In the genomic region with DNA sequence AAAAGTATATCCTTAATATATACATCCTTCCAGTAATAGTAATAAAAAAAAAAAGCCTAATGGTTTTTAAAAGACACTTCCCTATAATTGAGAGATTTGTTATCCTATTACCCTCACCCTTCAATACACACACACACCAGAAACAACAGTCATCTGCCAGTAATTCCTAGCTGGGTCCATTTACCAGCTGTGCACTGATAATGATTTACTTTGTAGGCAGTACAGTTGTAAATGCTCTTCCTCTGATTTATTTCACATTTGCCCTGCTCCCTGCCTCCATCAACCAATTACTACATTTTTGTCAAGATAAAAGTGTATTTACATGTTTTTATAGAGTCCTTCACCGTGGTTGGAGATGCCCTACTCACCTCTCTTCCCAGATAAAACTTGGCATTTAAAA, we compare ENCODE assay signal across 11 cellular contexts. TPM values are rescaled to one million over a fixed set of nuclear protein-coding genes. Genes with fewer than 3 reads are reported as not detected.
DNase-seq lines count a peak whose midpoint lies in the region; ATAC-seq, FAIRE-seq and TF ChIP-seq lines count a peak whose summit lies in the region.
"Had no signal": no experiment of that assay in that cellular context is flagged by ENCODE, and none has a peak within 500 bp of the region (broad histone marks: within the 10 kb centered on the region; RNA-seq: fewer than 3 reads in every experiment).

No MANE protein-coding gene starts in this region.

- H3K27me3 Mint-ChIP-seq in MCF 10A (ENCODE audit: insufficient read depth, unreplicated experiment) (no peaks in the 10 kb centered on the region), WTC11 (ENCODE audit: low read depth) (no peaks in the 10 kb centered on the region)
- H3K27me3 Mint-ChIP-seq: activated CD4-positive, alpha-beta memory T cell treated with anti-CD3 and anti-CD28 coated beads, Interleukin-2, amount 10 ng/mL, durations not matched to agents 7 days and 5 days; stimulated activated memory B cell treated with anti-CD40 and anti-IgM and Interleukin-4, amounts not matched to agents 10 μg/mL and 1 μg/mL and 100 μg/mL, for 72 hours had no signal

- H3K36me3 ChIP-seq in mammary epithelial cell (ENCODE audit: insufficient read depth, low read length) (peaks cover 30% of the 10 kb centered on the region), right lobe of liver (peaks cover 3 to 31% (median 21%) of the 10 kb centered on the region in 4 donors), thyroid gland (peaks cover 23 to 25% of the 10 kb centered on the region in 2 donors)

- H3K9me3 ChIP-seq in mammary epithelial cell (replicated peaks; ENCODE audit: insufficient read depth, low read length) (no peaks in the 10 kb centered on the region), right lobe of liver (no peaks in the 10 kb centered on the region), thyroid gland (no peaks in the 10 kb centered on the region)

- POLR2A ChIA-PET in MCF 10A (lab: Yijun Ruan, JAX): interaction anchor here (0.6 to 1.0 kb wide), 2 partner anchors 39 to 311 kb away, joined by 3 to 4 read pairs; no protein-coding TSS in a partner anchor
- POLR2A ChIA-PET in WTC11 (lab: Charles Lee): interaction anchor here (1.0 kb wide), 2 partner anchors 10 to 34 kb away, joined by 3 to 4 read pairs; no protein-coding TSS in a partner anchor

- H3K27me3 ChIP-seq in mammary epithelial cell (ENCODE audit: insufficient read depth, low read length) (no peaks in the 10 kb centered on the region), right lobe of liver (no peaks in the 10 kb centered on the region), thyroid gland (no peaks in the 10 kb centered on the region)

- H3K79me2 ChIP-seq in mammary epithelial cell (ENCODE audit: insufficient read depth, low read length): peaks cover 65% of the 10 kb centered on the region

- H3K4me1 ChIP-seq in mammary epithelial cell (ENCODE audit: insufficient read depth, low read length): peaks cover 14% of the 10 kb centered on the region
- H3K4me1 ChIP-seq in right lobe of liver: peaks cover 0 to 58% (median 27%) of the 10 kb centered on the region in 4 donors
- H3K4me1 ChIP-seq in thyroid gland: peaks cover 45 to 67% of the 10 kb centered on the region in 2 donors

- H3K4me2 ChIP-seq in mammary epithelial cell (ENCODE audit: insufficient read depth, low read depth, low read length): no peak overlapping the region

- in situ Hi-C loops in mammary epithelial cell (cut with MboI; ENCODE audit: low sequenced_read_pairs in 2 of 2): no loop called here

- ATAC-seq in WTC11: no peak
- peak; percentile 40 to 75 (median 72) for ATAC-seq in right lobe of liver
- ATAC-seq: stimulated activated memory B cell treated with anti-CD40 and anti-IgM and Interleukin-4, amounts not matched to agents 10 μg/mL and 1 μg/mL and 100 μg/mL, for 72 hours had no signal

- CTCF ChIA-PET in MCF 10A (lab: Yijun Ruan, JAX) (interaction anchor here (0.7 to 5.3 kb wide), 2 partner anchors 10 to 39 kb away, joined by 3 to 32 read pairs; no protein-coding TSS in a partner anchor), mammary epithelial cell (lab: Charles Lee; ENCODE audit: low non-redundant PET) (no interaction called here), WTC11 (lab: Charles Lee) (interaction anchor here (1.4 kb wide), 1 partner anchor 313 kb away, joined by 4 read pairs; no protein-coding TSS in a partner anchor)

- BruUV-seq in MCF 10A (replicated peaks; lab: Mats Ljungman, UMichigan) (no TSS peak), mammary epithelial cell (replicated peaks; lab: Mats Ljungman, UMichigan) (no TSS peak)

- DNase-seq in MCF 10A (ENCODE audit: unreplicated experiment): no peak
- DNase-seq in mammary epithelial cell: no peak
- no peak for DNase-seq in WTC11 (ENCODE audit: low spot score)
- no peak for DNase-seq in right lobe of liver
- no peak for DNase-seq in thyroid gland
- no peak for DNase-seq in epidermal melanocyte (ENCODE audit: insufficient read length, low spot score)
- no peak for DNase-seq in GM19239 (ENCODE audit: insufficient read length, low spot score)
- no peak for DNase-seq in NCI-H1436 (lab: John Stamatoyannopoulos, UW)
- DNase-seq: activated CD4-positive, alpha-beta memory T cell treated with anti-CD3 and anti-CD28 coated beads, Interleukin-2, amount 10 ng/mL, durations not matched to agents 7 days and 5 days; NCI-H1105 treated with DMSO at 0.1 percent for 48 hours had no signal

- H3K27ac Mint-ChIP-seq in MCF 10A (ENCODE audit: low read depth, unreplicated experiment): peak overlapping the region; percentile 90
- H3K27ac Mint-ChIP-seq in WTC11: 0 out of 2 replicates have a peak overlapping the region, but pooled peaks have one; percentile 2
- H3K27ac Mint-ChIP-seq: activated CD4-positive, alpha-beta memory T cell treated with anti-CD3 and anti-CD28 coated beads, Interleukin-2, amount 10 ng/mL, durations not matched to agents 7 days and 5 days; stimulated activated memory B cell treated with anti-CD40 and anti-IgM and Interleukin-4, amounts not matched to agents 10 μg/mL and 1 μg/mL and 100 μg/mL, for 72 hours had no signal

- H3K4me3 Mint-ChIP-seq in MCF 10A (ENCODE audit: unreplicated experiment): peak overlapping the region; percentile 11
- H3K4me3 Mint-ChIP-seq in WTC11: no peak overlapping the region
- H3K4me3 Mint-ChIP-seq: activated CD4-positive, alpha-beta memory T cell treated with anti-CD3 and anti-CD28 coated beads, Interleukin-2, amount 10 ng/mL, durations not matched to agents 7 days and 5 days; stimulated activated memory B cell treated with anti-CD40 and anti-IgM and Interleukin-4, amounts not matched to agents 10 μg/mL and 1 μg/mL and 100 μg/mL, for 72 hours had no signal

- TF ChIP-seq POLR2A in right lobe of liver (IDR thresholded peaks at IDR 0.05) (no peak), thyroid gland (IDR thresholded peaks at IDR 0.05) (no peak)

- intact Hi-C loops in MCF 10A (cut with micrococcal nuclease): no loop called here
- intact Hi-C loops in mammary epithelial cell (cut with micrococcal nuclease): no loop called here
- intact Hi-C loops in right lobe of liver (cut with DNase I): no loop called here
- intact Hi-C loops in thyroid gland (cut with DNase I): no loop called here

- H3K27ac ChIP-seq in mammary epithelial cell (ENCODE audit: insufficient read depth, low read depth, low read length): no peak overlapping the region
- H3K27ac ChIP-seq in right lobe of liver: peak overlapping the region; percentile 86 to 98 (median 94)
- peak overlapping the region; percentile 4 to 95 (median 32) for H3K27ac ChIP-seq in thyroid gland

- H3K4me1 Mint-ChIP-seq in MCF 10A (ENCODE audit: insufficient read depth, unreplicated experiment) (peaks cover 51% of the 10 kb centered on the region), WTC11 (peaks cover 39% of the 10 kb centered on the region)
- H3K4me1 Mint-ChIP-seq: activated CD4-positive, alpha-beta memory T cell treated with anti-CD3 and anti-CD28 coated beads, Interleukin-2, amount 10 ng/mL, durations not matched to agents 7 days and 5 days had no signal

- TF ChIP-seq CTCF in MCF 10A (IDR thresholded peaks at IDR 0.05; ENCODE audit: unreplicated experiment) (no peak), mammary epithelial cell (conservative IDR thresholded peaks at IDR 0.05 in 1 of 2, IDR thresholded peaks at IDR 0.05 in 1 of 2; ENCODE audit: extremely low read depth in 1 of 2, insufficient read depth in 1 of 2, low read depth in 1 of 2, low read length in 2 of 2) (no peak), WTC11 (IDR thresholded peaks at IDR 0.05) (no peak), right lobe of liver (IDR thresholded peaks at IDR 0.05) (no peak), thyroid gland (IDR thresholded peaks at IDR 0.05) (no peak)

- no peak overlapping the region for H2AFZ ChIP-seq in mammary epithelial cell (ENCODE audit: low read depth, low read length)

- no peaks in the 10 kb centered on the region for H4K20me1 ChIP-seq in mammary epithelial cell (ENCODE audit: insufficient read depth, low read length)

- H3K9ac ChIP-seq in mammary epithelial cell (ENCODE audit: insufficient read depth, low read length): no peak overlapping the region

- FAIRE-seq in GM19239 (lab: Jason Lieb, UNC): no peak

- H3K4me3 ChIP-seq in mammary epithelial cell (replicated peaks in 1 of 3; ENCODE audit: insufficient read depth in 1 of 3, low read depth in 2 of 3, low read length in 3 of 3): no peak overlapping the region
- no peak overlapping the region for H3K4me3 ChIP-seq in right lobe of liver
- no peak overlapping the region for H3K4me3 ChIP-seq in thyroid gland (replicated peaks in 1 of 3)

- H3K9me3 Mint-ChIP-seq in MCF 10A (ENCODE audit: unreplicated experiment): no peaks in the 10 kb centered on the region
- H3K9me3 Mint-ChIP-seq in WTC11: no peaks in the 10 kb centered on the region
- H3K9me3 Mint-ChIP-seq: activated CD4-positive, alpha-beta memory T cell treated with anti-CD3 and anti-CD28 coated beads, Interleukin-2, amount 10 ng/mL, durations not matched to agents 7 days and 5 days; stimulated activated memory B cell treated with anti-CD40 and anti-IgM and Interleukin-4, amounts not matched to agents 10 μg/mL and 1 μg/mL and 100 μg/mL, for 72 hours had no signal

- dilution Hi-C loops in mammary epithelial cell (cut with HindIII; ENCODE audit: low sequenced_read_pairs): no loop called here

- WGBS in mammary epithelial cell (ENCODE audit: low coverage, missing lambda C conversion rate): 0% methylated on average over 1 of the region's 1 CpG
- 14% methylated on average over 1 of the region's 1 CpG for WGBS in right lobe of liver (ENCODE audit: insufficient coverage, low coverage, low lambda C conversion rate, missing lambda C conversion rate)
- WGBS in thyroid gland, 2 donors: 45 to 50% methylated on average over 1 of the region's 1 CpG

- peaks cover 55% of the 10 kb centered on the region for H3K36me3 Mint-ChIP-seq in MCF 10A (ENCODE audit: insufficient read depth, unreplicated experiment)
- H3K36me3 Mint-ChIP-seq in WTC11: peaks cover 86% of the 10 kb centered on the region

TF ChIP-seq in WTC11, 78 proteins besides CTCF, POLR2A, EP300 and RAD21 (continues in another document):
- TF ChIP-seq, protein P1, sequence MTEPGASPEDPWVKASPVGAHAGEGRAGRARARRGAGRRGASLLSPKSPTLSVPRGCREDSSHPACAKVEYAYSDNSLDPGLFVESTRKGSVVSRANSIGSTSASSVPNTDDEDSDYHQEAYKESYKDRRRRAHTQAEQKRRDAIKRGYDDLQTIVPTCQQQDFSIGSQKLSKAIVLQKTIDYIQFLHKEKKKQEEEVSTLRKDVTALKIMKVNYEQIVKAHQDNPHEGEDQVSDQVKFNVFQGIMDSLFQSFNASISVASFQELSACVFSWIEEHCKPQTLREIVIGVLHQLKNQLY (CRISPR knock-in tag; IDR thresholded peaks at IDR 0.05): no peak

RNA-seq across cellular contexts. Expression of a gene that starts 12.4 kb away (rescaled TPM):
- total RNA-seq in MCF 10A (2022): 67.8 and 70.4 TPM in 2 replicates
- 1,000 to 10,000 TPM in 1 of 2 donors, 100 to 1,000 TPM in 1; 463 to 1,538 TPM for total RNA-seq in mammary epithelial cell
- 241 TPM for polyA plus RNA-seq in mammary epithelial cell
- 182 TPM for polyA minus RNA-seq in mammary epithelial cell
- total RNA-seq in WTC11 (2021): 370 to 421 TPM (median 382 TPM) in 3 replicates
- total RNA-seq in right lobe of liver: 100 to 1,000 TPM in 3 of 6 experiments, 10 to 100 TPM in 3; 44.3 to 180 (median 91.6) TPM
- total RNA-seq in thyroid gland: 100 to 1,000 TPM; 116 to 307 (median 226) TPM
